Comparison of ENCODE assay signal across 9 cellular contexts in the genomic region with DNA sequence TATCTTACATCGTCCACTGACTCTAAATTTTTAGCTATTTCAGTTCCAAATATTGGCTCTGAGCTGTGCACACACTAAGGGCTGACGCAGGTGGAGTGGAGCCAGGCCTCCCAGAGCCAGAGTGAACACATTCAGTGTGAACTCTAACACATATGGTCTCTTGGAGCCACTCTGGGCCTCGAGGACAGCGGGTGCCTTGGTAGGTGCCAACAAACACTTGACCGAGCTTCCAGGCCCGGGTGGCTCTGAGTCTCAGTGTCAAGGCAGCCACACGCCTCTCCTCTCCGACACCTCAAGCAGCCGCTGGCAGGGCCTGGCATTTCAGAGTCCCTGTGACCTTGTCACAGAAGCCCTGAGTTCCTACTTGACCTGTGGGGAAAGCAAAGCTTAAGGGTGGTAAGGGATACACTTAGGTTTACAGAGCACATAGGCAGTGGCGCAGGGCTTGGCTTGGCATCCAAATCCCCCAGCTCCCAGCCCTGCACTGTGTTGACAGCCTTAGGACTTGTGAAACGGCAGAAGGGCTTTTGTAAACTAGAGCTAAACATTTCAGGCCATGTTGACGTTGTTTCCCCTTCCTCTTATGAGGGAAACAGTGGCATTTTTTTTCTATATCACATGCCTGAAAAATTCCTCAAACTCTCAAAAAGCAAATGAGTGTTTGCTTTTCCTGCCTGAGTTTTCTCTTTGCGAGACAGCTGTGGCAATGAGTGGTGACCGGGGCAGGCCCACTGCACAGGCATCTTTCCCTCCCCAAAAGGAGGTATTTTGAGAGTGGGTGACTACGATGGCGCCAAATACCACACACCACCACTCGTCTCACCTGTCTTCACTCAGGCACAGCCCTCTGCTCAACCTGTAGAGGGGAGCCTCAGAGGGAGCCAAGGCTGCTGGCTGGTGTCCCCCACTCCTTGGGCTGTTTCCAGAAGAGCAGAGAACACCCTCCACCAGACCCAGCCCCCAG.
DNase-seq lines count a peak whose midpoint lies in the region; ATAC-seq, FAIRE-seq and TF ChIP-seq lines count a peak whose summit lies in the region.
"Had no signal": no experiment of that assay in that cellular context is flagged by ENCODE, and none has a peak within 500 bp of the region (broad histone marks: within the 10 kb centered on the region; RNA-seq: fewer than 3 reads in every experiment).

No MANE protein-coding gene starts in this region.

- H3K4me1 ChIP-seq in lung (ENCODE audit: control insufficient read depth in 2 of 2, insufficient read depth in 2 of 2, low read length in 2 of 2), result peaks cover 16 to 27% of the 10 kb centered on the region in 2 donors
- H3K4me1 ChIP-seq in stomach, result peaks cover 0 to 35% (median 23%) of the 10 kb centered on the region in 4 donors

- intact Hi-C loops in stomach (cut with DNase I; ENCODE audit: low total_unique reads), result no loop called here

- no peak overlapping the region for H3K4me3 ChIP-seq in lung
- no peak overlapping the region for H3K4me3 ChIP-seq in stomach

- no peak for DNase-seq in GM12892 (ENCODE audit: insufficient read length)
- peak; percentile 86 to 99 for DNase-seq in cerebellar nuclear complex (lab: John Stamatoyannopoulos, UW)
- peak; percentile 90 for DNase-seq in lung (ENCODE audit: low spot score)
- peak; percentile 57 for DNase-seq in stomach
- no peak for DNase-seq in NCI-H526 treated with DMSO at 0.1 percent for 48 hours (lab: John Stamatoyannopoulos, UW)
- DNase-seq: immature natural killer cell had no signal

- H3K27me3 ChIP-seq in lung (ENCODE audit: control insufficient read depth, insufficient read depth) (no peaks in the 10 kb centered on the region), stomach (no peaks in the 10 kb centered on the region)

- peak; percentile 67 for FAIRE-seq in GM12892 (lab: Jason Lieb, UNC)

- no peak for TF ChIP-seq EP300 in stomach (IDR thresholded peaks at IDR 0.05)

- peak; percentile 83 for ATAC-seq in lung (ENCODE audit: insufficient read depth, low FRiP score)
- no peak for ATAC-seq in HG03342 (IDR thresholded peaks at IDR 0.05; ENCODE audit: unreplicated experiment)
- ATAC-seq in HG02678 (IDR thresholded peaks at IDR 0.05; ENCODE audit: unreplicated experiment), result no peak
- ATAC-seq in HG02623 (IDR thresholded peaks at IDR 0.05; ENCODE audit: unreplicated experiment), result no peak

- H3K36me3 ChIP-seq in lung (ENCODE audit: control insufficient read depth in 2 of 2, insufficient read depth in 2 of 2, low read length in 2 of 2), result peaks cover 0 to 5% of the 10 kb centered on the region in 2 donors
- peaks cover 0 to 8% (median 0%) of the 10 kb centered on the region in 4 donors for H3K36me3 ChIP-seq in stomach

- no peak for TF ChIP-seq POLR2A in GM12892 (IDR thresholded peaks at IDR 0.05; ENCODE audit: low read depth, low read length)
- no peak for TF ChIP-seq POLR2A in stomach (IDR thresholded peaks at IDR 0.05)

- TF ChIP-seq CTCF in lung (IDR thresholded peaks at IDR 0.05; ENCODE audit: control extremely low read depth, extremely low read depth) (no peak), stomach (IDR thresholded peaks at IDR 0.05) (no peak)

- H3K9me3 ChIP-seq in lung (ENCODE audit: control insufficient read depth in 2 of 2, insufficient read depth in 1 of 2, low read length in 1 of 2) (no peaks in the 10 kb centered on the region), stomach (no peaks in the 10 kb centered on the region)

- H3K27ac ChIP-seq in lung (ENCODE audit: low read depth in 1 of 2, low read length in 1 of 2) (peak overlapping the region; percentile 86 to 89), stomach (peak overlapping the region; percentile 22 to 68 (median 58))

- WGBS in lung, 2 donors, result 51 to 54% methylated on average over 17 of the region's 17 CpGs
- 62 to 71% (median 68%) methylated on average over 17 of the region's 17 CpGs for WGBS in stomach, 5 donors

Comparison
In these comparisons a context has a peak if more than half of its experiments do, and no peak if none do; other contexts are left out.
1. DNase-seq: peak in cerebellar nuclear complex (2 of 2), lung (single experiment) and stomach (single experiment); none in GM12892 (single experiment) and NCI-H526 treated with DMSO at 0.1 percent for 48 hours (single experiment).